ENCODE assay signal across 16 cellular contexts in genomic region chr7:36316319-36316718, GRCh38.
"Had no signal": no experiment of that assay in that cellular context is flagged by ENCODE, and none has a peak within 500 bp of the region (broad histone marks: within the 10 kb centered on the region; RNA-seq: fewer than 3 reads in every experiment).

No MANE protein-coding gene starts in this region.

- H3K9ac ChIP-seq: KMS-11, SK-N-SH had no signal

- H3K4me2 ChIP-seq: KMS-11, SK-N-SH had no signal

- H3K9me3 ChIP-seq: SK-N-SH had no signal

- H3K27ac ChIP-seq: KMS-11 had no signal

- ATAC-seq: K562 had no signal

- H3K4me3 ChIP-seq: K562 had no signal

- DNase-seq: Kasumi-1, MM.1S, NCI-H1092 treated with DMSO at 0.1 percent for 48 hours, NCI-H1436, NCI-H187, NCI-H2081 treated with DMSO at 0.1 percent for 48 hours, NCI-H2171 treated with DMSO at 0.1 percent for 48 hours, NCI-H345, NCI-H446 treated with DMSO at 0.1 percent for 48 hours, NCI-H510A treated with DMSO at 0.1 percent for 48 hours, Right ventricle myocardium superior, RPMI8226, SK-N-SH, SW 1271 had no signal
